ENCODE assay signal across 8 cellular contexts in the genomic region with DNA sequence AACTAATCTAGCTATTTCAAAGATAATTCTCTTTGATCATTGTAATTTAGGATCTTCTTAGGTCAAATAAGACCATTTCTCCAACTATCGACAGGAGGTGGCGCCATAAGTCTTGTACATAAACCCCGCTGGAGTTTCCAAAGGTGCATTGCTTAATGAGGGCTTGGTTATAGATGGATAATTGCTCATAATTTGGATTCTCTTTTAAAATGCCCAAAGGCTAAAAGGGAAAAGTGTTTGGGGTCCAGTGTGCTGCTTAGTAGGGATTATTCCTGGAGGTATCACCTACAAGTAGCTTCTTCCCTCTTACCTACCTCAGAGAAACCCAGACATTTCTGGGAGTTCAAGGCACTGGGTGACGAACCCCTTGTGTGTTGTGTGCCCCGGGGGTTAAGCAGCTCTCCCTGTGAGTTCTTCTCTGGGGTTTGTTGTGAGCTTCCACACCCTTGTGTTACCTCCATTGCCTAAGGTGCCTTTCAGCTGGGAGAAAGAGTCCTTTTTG.
DNase-seq lines count a peak whose midpoint lies in the region; ATAC-seq, FAIRE-seq and TF ChIP-seq lines count a peak whose summit lies in the region.

No MANE protein-coding gene starts in this region.

- H4K20me1 ChIP-seq in SK-N-SH (ENCODE audit: insufficient read depth) = no peaks in the 10 kb centered on the region

- no peaks in the 10 kb centered on the region for H3K9me3 ChIP-seq in SK-N-SH

- H3K27ac Mint-ChIP-seq in activated naive CD4-positive, alpha-beta T cell treated with anti-CD3 and anti-CD28 coated beads, Interleukin-2, amount 50 U/mL, for 72 hours = peak overlapping the region; percentile 97 to 99

- DNase-seq in HFF-Myc (ENCODE audit: extremely low read depth, low read depth) (peak; percentile 60), NB4 (ENCODE audit: low read depth) (peak; percentile 94), SK-N-SH (peak; percentile 68), glomerular endothelial cell (ENCODE audit: extremely low read depth, low read depth, low spot score) (peak; percentile 73), posterior cingulate gyrus (peak in 7 of 10 donors; percentile 65 to 87 (median 75)), ureter (ENCODE audit: low spot score) (peak; percentile 83)
- peak in 1 of 2 donors; percentile 70 for DNase-seq in activated naive CD4-positive, alpha-beta T cell treated with anti-CD3 and anti-CD28 coated beads, Interleukin-2, amount 50 U/mL, for 72 hours (ENCODE audit: low spot score in 2 of 2)

- H3K4me3 ChIP-seq in HFF-Myc (replicated peaks; ENCODE audit: low read depth, low read length) (peak overlapping the region; percentile 51), NB4 (ENCODE audit: low read depth, low read length) (peak overlapping the region; percentile 82), SK-N-SH (ENCODE audit: low read depth in 2 of 2, low read length in 1 of 2) (peak overlapping the region; percentile 61 to 70)

- TF ChIP-seq EP300 in SK-N-SH (IDR thresholded peaks at IDR 0.05; ENCODE audit: borderline replicate concordance in 1 of 2, low read depth in 1 of 2, low read length in 1 of 2) = no peak

- H3K27ac ChIP-seq in SK-N-SH (ENCODE audit: low read depth in 2 of 2, low read length in 1 of 2) = peak overlapping the region in 1 of 2 experiments; percentile 44; a peak in 1 of 4 replicates

- H3K9me3 Mint-ChIP-seq in activated naive CD4-positive, alpha-beta T cell treated with anti-CD3 and anti-CD28 coated beads, Interleukin-2, amount 50 U/mL, for 72 hours = no peaks in the 10 kb centered on the region

- ATAC-seq in activated naive CD4-positive, alpha-beta T cell treated with anti-CD3 and anti-CD28 coated beads, Interleukin-2, amount 50 U/mL, for 72 hours = peak; percentile 36 to 74

- H3K79me2 ChIP-seq in SK-N-SH (ENCODE audit: insufficient read depth) = no peaks in the 10 kb centered on the region

- H3K4me2 ChIP-seq in SK-N-SH = peak overlapping the region; percentile 91

- 3% methylated on average over 5 of the region's 5 CpGs for WGBS in SK-N-SH (ENCODE audit: low lambda C conversion rate)

- no peaks in the 10 kb centered on the region for H3K27me3 ChIP-seq in SK-N-SH (ENCODE audit: insufficient read depth)

- peaks cover 4 to 6% of the 10 kb centered on the region in 2 donors for H3K36me3 Mint-ChIP-seq in activated naive CD4-positive, alpha-beta T cell treated with anti-CD3 and anti-CD28 coated beads, Interleukin-2, amount 50 U/mL, for 72 hours

- CTCF ChIA-PET in SK-N-SH (lab: Yijun Ruan, JAX) = interaction anchor here (0.6 to 4.8 kb wide), 126 partner anchors 9 to 850 kb away, joined by 3 to 153 read pairs (median 5); a partner anchor contains a TSS

- FAIRE-seq in G401.6 (lab: Jason Lieb, UNC) = peak; percentile 95

- H3K9me2 ChIP-seq in SK-N-SH = no peaks in the 10 kb centered on the region

- peaks cover 0 to 5% of the 10 kb centered on the region in 2 experiments; a peak in 1 of 4 replicates for H3K4me1 ChIP-seq in SK-N-SH (ENCODE audit: control insufficient read depth in 1 of 2, insufficient read depth in 2 of 2, low read depth in 1 of 2, low read length in 1 of 2)

- POLR2A ChIA-PET in SK-N-SH (lab: Yijun Ruan, JAX) = no interaction called here

- no peaks in the 10 kb centered on the region for H3K36me3 ChIP-seq in SK-N-SH (replicated peaks in 1 of 2; ENCODE audit: control insufficient read depth in 1 of 2, insufficient read depth in 2 of 2, low read length in 1 of 2)

- H2AFZ ChIP-seq in SK-N-SH (ENCODE audit: low read depth) = peak overlapping the region; percentile 99

- no peak for TF ChIP-seq POLR2A in NB4 (IDR thresholded peaks at IDR 0.05; ENCODE audit: extremely low read depth, insufficient read length)

- H3F3A ChIP-seq in SK-N-SH (replicated peaks; ENCODE audit: insufficient read depth) = no peaks in the 10 kb centered on the region

- TF ChIP-seq RAD21 in SK-N-SH (IDR thresholded peaks at IDR 0.05; ENCODE audit: low read length) = peak; percentile 96

- TF ChIP-seq CTCF in HFF-Myc (IDR thresholded peaks at IDR 0.05; ENCODE audit: low read depth, low read length, missing control alignments) = peak; percentile 62
- TF ChIP-seq CTCF in NB4 (IDR thresholded peaks at IDR 0.05; ENCODE audit: low read depth, low read length) = peak; percentile 63
- TF ChIP-seq CTCF in SK-N-SH (IDR thresholded peaks at IDR 0.05) = peak; percentile 97

- H3K9ac ChIP-seq in SK-N-SH = peak overlapping the region; percentile 50; the same call in 1 of the 2 replicates

- intact Hi-C loops in posterior cingulate gyrus (cut with DNase I) = loop anchor here (2.0 to 10.0 kb wide), 3 partner anchors 80 to 417 kb away; no protein-coding TSS in a partner anchor

TF ChIP-seq in SK-N-SH, 30 proteins besides CTCF, POLR2A, EP300 and RAD21:
- TF ChIP-seq, protein P1, sequence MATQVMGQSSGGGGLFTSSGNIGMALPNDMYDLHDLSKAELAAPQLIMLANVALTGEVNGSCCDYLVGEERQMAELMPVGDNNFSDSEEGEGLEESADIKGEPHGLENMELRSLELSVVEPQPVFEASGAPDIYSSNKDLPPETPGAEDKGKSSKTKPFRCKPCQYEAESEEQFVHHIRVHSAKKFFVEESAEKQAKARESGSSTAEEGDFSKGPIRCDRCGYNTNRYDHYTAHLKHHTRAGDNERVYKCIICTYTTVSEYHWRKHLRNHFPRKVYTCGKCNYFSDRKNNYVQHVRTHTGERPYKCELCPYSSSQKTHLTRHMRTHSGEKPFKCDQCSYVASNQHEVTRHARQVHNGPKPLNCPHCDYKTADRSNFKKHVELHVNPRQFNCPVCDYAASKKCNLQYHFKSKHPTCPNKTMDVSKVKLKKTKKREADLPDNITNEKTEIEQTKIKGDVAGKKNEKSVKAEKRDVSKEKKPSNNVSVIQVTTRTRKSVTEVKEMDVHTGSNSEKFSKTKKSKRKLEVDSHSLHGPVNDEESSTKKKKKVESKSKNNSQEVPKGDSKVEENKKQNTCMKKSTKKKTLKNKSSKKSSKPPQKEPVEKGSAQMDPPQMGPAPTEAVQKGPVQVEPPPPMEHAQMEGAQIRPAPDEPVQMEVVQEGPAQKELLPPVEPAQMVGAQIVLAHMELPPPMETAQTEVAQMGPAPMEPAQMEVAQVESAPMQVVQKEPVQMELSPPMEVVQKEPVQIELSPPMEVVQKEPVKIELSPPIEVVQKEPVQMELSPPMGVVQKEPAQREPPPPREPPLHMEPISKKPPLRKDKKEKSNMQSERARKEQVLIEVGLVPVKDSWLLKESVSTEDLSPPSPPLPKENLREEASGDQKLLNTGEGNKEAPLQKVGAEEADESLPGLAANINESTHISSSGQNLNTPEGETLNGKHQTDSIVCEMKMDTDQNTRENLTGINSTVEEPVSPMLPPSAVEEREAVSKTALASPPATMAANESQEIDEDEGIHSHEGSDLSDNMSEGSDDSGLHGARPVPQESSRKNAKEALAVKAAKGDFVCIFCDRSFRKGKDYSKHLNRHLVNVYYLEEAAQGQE (IDR thresholded peaks at IDR 0.05; ENCODE audit: low read depth, low read length) = no peak
- TF ChIP-seq SMC3 (IDR thresholded peaks at IDR 0.05; ENCODE audit: low read depth, low read length) = peak; percentile 62
- TF ChIP-seq MXI1 (IDR thresholded peaks at IDR 0.05; ENCODE audit: low read depth, low read length) = 0 out of 2 replicates have a peak, but pooled peaks have one; percentile 42
- TF ChIP-seq ELF1 (IDR thresholded peaks at IDR 0.05) = no peak
- no peak for TF ChIP-seq SIN3A (IDR thresholded peaks at IDR 0.05; ENCODE audit: borderline replicate concordance, low read depth, low read length)
- TF ChIP-seq RXRA (IDR thresholded peaks at IDR 0.05; ENCODE audit: borderline replicate concordance, low read depth) = peak; percentile 32; the same call in 1 of the 2 replicates
